ENCODE assay signal across 1 cellular context in the genomic region with DNA sequence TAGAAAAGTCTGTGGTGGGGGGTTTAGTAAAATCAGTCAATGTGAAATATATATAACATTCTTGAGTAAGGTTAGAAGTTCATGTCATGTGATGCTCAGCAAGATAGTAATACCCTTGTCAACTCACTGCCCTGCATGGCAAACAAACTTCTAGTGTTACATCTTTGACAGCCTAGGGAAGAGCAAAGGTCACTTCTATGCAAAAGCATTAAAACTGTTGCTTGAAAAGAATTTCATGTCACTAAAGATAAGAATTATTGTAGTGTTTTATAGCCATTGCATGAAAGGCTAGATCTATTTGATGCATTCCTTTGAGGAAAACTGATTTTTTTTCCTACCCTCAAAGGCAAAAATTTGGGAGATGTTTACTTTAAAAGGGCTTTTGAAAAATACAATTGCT.
TF ChIP-seq lines count a peak whose summit lies in the region.

No MANE protein-coding gene starts in this region.

TF ChIP-seq in HepG2, 621 proteins besides CTCF, POLR2A, EP300 and RAD21 (continued from another document):
- peak; percentile 97 for TF ChIP-seq RARA (CRISPR knock-in tag; IDR thresholded peaks at IDR 0.05)
